In the genomic region with DNA sequence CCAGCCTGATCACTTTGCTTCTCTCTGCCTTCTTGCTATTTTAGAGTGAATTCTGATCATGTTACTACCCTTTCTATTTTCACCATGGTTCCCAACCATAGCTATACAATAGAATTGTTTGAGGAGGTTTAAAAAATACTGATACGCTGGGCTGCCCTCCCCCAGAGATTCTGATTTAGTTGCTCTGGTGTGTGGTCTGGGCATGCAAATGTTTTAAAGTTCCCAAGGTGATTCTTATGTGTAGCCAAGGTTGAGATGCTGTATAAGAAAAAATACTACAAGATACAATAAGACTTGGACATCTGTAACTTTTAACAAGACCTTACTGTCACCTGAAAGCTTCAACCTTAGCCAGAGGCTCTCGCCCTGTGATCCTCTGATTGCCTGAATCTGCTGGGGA, we compare ENCODE assay signal across 1 cellular context.
TF ChIP-seq lines count a peak whose summit lies in the region.

No MANE protein-coding gene starts in this region.

TF ChIP-seq in GM12878, 131 proteins besides CTCF, POLR2A, EP300 and RAD21 (continued from another document):
- no peak for TF ChIP-seq ZBTB33 (IDR thresholded peaks at IDR 0.05)
- TF ChIP-seq RELA (IDR thresholded peaks at IDR 0.05; ENCODE audit: borderline replicate concordance, partially characterized antibody) = no peak
- no peak for TF ChIP-seq RAD51 (IDR thresholded peaks at IDR 0.05)
- TF ChIP-seq SMAD1 (IDR thresholded peaks at IDR 0.05; ENCODE audit: low read depth, partially characterized antibody) = no peak
- TF ChIP-seq HDGF (IDR thresholded peaks at IDR 0.05) = no peak
- TF ChIP-seq, protein P1, sequence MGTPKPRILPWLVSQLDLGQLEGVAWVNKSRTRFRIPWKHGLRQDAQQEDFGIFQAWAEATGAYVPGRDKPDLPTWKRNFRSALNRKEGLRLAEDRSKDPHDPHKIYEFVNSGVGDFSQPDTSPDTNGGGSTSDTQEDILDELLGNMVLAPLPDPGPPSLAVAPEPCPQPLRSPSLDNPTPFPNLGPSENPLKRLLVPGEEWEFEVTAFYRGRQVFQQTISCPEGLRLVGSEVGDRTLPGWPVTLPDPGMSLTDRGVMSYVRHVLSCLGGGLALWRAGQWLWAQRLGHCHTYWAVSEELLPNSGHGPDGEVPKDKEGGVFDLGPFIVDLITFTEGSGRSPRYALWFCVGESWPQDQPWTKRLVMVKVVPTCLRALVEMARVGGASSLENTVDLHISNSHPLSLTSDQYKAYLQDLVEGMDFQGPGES (IDR thresholded peaks at IDR 0.05) = no peak
- no peak for TF ChIP-seq EED (IDR thresholded peaks at IDR 0.05; ENCODE audit: low read depth)
- TF ChIP-seq PRDM15 (CRISPR knock-in tag; IDR thresholded peaks at IDR 0.05) = no peak
- no peak for TF ChIP-seq CHD2 (IDR thresholded peaks at IDR 0.05; ENCODE audit: borderline replicate concordance, low read depth, low read length)
- TF ChIP-seq FOXM1 (IDR thresholded peaks at IDR 0.05; ENCODE audit: low read depth, low read length) = no peak
